Comparison of ENCODE assay signal across 1 cellular context in the genomic region with DNA sequence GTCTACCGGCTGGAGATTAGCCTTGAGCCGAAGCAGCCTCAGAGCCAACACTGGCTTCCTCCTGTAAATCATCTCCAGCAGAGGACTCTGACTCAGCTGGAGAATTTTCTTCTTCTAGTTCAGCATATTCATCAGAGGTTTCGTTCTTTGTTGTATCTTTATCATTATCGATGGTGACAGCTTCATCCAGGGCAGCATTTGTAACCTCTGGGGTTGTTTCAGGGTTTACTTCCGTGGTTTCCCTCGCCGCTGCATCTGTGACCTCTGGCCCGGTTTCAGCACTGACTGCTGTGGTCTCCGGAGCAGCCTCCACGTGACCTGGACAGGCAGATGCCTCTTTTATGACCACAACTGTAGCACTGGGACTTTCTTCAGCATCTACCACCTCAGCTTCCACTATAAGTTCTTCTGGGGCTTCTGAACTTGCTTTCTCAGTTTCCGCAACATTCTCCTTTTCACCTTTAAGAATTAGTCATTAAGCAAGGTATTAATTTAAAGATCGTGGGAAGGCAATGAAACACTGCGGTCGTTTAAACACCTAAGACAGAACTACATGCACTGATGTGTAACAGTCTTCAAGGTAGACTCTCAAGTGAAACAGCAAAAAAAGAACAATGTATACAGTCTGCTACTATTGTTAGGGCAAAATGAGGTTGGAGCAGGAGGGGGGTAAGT.
TF ChIP-seq lines count a peak whose summit lies in the region.

No MANE protein-coding gene starts in this region.

TF ChIP-seq in HepG2, 621 proteins besides CTCF, POLR2A, EP300 and RAD21 (continued from another document and continues in another):
- no peak for TF ChIP-seq ZKSCAN5 (CRISPR knock-in tag; IDR thresholded peaks at IDR 0.05)
- no peak for TF ChIP-seq ATF2 (CRISPR knock-in tag; IDR thresholded peaks at IDR 0.05)
- no peak for TF ChIP-seq HOMEZ (CRISPR knock-in tag; IDR thresholded peaks at IDR 0.05; ENCODE audit: low read depth)
- no peak for TF ChIP-seq PCBP1 (IDR thresholded peaks at IDR 0.05; ENCODE audit: borderline replicate concordance, low read depth, low read length)
- TF ChIP-seq FOSL2 (CRISPR knock-in tag; IDR thresholded peaks at IDR 0.05): no peak
- TF ChIP-seq ZMAT5 (CRISPR knock-in tag; IDR thresholded peaks at IDR 0.05; ENCODE audit: borderline replicate concordance, low read depth): no peak
- no peak for TF ChIP-seq ZNF17 (CRISPR knock-in tag; IDR thresholded peaks at IDR 0.05)
- no peak for TF ChIP-seq KMT2A (CRISPR knock-in tag; IDR thresholded peaks at IDR 0.05)
- no peak for TF ChIP-seq ZNF12 (CRISPR knock-in tag; IDR thresholded peaks at IDR 0.05)
- TF ChIP-seq, protein P1, sequence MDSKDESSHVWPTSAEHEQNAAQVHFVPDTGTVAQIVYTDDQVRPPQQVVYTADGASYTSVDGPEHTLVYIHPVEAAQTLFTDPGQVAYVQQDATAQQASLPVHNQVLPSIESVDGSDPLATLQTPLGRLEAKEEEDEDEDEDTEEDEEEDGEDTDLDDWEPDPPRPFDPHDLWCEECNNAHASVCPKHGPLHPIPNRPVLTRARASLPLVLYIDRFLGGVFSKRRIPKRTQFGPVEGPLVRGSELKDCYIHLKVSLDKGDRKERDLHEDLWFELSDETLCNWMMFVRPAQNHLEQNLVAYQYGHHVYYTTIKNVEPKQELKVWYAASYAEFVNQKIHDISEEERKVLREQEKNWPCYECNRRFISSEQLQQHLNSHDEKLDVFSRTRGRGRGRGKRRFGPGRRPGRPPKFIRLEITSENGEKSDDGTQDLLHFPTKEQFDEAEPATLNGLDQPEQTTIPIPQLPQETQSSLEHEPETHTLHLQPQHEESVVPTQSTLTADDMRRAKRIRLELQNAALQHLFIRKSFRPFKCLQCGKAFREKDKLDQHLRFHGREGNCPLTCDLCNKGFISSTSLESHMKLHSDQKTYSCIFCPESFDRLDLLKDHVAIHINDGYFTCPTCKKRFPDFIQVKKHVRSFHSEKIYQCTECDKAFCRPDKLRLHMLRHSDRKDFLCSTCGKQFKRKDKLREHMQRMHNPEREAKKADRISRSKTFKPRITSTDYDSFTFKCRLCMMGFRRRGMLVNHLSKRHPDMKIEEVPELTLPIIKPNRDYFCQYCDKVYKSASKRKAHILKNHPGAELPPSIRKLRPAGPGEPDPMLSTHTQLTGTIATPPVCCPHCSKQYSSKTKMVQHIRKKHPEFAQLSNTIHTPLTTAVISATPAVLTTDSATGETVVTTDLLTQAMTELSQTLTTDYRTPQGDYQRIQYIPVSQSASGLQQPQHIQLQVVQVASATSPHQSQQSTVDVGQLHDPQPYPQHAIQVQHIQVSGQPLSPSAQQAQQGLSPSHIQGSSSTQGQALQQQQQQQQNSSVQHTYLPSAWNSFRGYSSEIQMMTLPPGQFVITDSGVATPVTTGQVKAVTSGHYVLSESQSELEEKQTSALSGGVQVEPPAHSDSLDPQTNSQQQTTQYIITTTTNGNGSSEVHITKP (CRISPR knock-in tag; IDR thresholded peaks at IDR 0.05; ENCODE audit: low read depth): no peak
- TF ChIP-seq, protein P2, sequence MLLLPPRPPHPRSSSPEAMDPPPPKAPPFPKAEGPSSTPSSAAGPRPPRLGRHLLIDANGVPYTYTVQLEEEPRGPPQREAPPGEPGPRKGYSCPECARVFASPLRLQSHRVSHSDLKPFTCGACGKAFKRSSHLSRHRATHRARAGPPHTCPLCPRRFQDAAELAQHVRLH (CRISPR knock-in tag; IDR thresholded peaks at IDR 0.05; ENCODE audit: borderline replicate concordance, low read depth): peak; percentile 58; the same call in 1 of the 2 replicates
- TF ChIP-seq ZSCAN29 (CRISPR knock-in tag; conservative IDR thresholded peaks at IDR 0.05): no peak
- no peak for TF ChIP-seq GMEB1 (CRISPR knock-in tag; IDR thresholded peaks at IDR 0.05; ENCODE audit: borderline replicate concordance)
- no peak for TF ChIP-seq ATF5 (CRISPR knock-in tag; IDR thresholded peaks at IDR 0.05; ENCODE audit: low read depth)
- no peak for TF ChIP-seq NFATC3 (CRISPR knock-in tag; IDR thresholded peaks at IDR 0.05)
- TF ChIP-seq ZNF629 (CRISPR knock-in tag; conservative IDR thresholded peaks at IDR 0.05): no peak
- TF ChIP-seq PHB2 (IDR thresholded peaks at IDR 0.05; ENCODE audit: partially characterized antibody): no peak
- TF ChIP-seq, protein P3, sequence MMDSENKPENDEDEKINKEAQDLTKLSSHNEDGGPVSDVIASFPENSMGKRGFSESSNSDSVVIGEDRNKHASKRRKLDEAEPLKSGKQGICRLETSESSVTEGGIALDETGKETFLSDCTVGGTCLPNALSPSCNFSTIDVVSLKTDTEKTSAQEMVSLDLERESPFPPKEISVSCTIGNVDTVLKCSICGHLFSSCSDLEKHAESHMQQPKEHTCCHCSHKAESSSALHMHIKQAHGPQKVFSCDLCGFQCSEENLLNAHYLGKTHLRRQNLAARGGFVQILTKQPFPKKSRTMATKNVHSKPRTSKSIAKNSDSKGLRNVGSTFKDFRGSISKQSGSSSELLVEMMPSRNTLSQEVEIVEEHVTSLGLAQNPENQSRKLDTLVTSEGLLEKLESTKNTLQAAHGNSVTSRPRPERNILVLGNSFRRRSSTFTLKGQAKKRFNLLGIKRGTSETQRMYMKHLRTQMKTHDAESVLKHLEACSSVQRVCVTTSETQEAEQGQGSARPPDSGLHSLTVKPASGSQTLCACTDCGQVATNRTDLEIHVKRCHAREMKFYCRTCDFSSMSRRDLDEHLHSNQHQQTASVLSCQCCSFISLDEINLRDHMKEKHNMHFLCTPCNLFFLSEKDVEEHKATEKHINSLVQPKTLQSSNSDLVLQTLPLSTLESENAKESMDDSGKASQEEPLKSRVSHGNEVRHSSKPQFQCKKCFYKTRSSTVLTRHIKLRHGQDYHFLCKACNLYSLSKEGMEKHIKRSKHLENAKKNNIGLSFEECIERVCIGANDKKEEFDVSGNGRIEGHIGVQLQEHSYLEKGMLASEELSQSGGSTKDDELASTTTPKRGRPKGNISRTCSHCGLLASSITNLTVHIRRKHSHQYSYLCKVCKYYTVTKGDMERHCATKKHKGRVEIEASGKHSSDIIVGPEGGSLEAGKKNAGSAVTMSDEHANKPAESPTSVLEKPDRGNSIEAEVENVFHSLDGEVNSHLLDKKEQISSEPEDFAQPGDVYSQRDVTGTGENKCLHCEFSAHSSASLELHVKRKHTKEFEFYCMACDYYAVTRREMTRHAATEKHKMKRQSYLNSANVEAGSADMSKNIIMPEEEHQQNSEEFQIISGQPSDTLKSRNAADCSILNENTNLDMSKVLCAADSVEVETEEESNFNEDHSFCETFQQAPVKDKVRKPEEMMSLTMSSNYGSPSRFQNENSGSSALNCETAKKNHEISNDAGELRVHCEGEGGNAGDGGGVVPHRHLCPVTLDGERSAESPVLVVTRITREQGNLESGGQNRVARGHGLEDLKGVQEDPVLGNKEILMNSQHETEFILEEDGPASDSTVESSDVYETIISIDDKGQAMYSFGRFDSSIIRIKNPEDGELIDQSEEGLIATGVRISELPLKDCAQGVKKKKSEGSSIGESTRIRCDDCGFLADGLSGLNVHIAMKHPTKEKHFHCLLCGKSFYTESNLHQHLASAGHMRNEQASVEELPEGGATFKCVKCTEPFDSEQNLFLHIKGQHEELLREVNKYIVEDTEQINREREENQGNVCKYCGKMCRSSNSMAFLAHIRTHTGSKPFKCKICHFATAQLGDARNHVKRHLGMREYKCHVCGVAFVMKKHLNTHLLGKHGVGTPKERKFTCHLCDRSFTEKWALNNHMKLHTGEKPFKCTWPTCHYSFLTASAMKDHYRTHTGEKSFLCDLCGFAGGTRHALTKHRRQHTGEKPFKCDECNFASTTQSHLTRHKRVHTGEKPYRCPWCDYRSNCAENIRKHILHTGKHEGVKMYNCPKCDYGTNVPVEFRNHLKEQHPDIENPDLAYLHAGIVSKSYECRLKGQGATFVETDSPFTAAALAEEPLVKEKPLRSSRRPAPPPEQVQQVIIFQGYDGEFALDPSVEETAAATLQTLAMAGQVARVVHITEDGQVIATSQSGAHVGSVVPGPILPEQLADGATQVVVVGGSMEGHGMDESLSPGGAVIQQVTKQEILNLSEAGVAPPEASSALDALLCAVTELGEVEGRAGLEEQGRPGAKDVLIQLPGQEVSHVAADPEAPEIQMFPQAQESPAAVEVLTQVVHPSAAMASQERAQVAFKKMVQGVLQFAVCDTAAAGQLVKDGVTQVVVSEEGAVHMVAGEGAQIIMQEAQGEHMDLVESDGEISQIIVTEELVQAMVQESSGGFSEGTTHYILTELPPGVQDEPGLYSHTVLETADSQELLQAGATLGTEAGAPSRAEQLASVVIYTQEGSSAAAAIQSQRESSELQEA (CRISPR knock-in tag; IDR thresholded peaks at IDR 0.05; ENCODE audit: not compliant biosample characterization): no peak
- TF ChIP-seq ZBTB14 (CRISPR knock-in tag; IDR thresholded peaks at IDR 0.05): no peak
- no peak for TF ChIP-seq ARNT (IDR thresholded peaks at IDR 0.05)
- peak; percentile 20; the same call in 1 of the 2 replicates for TF ChIP-seq CEBPG (CRISPR knock-in tag; IDR thresholded peaks at IDR 0.05)
- TF ChIP-seq SRF (IDR thresholded peaks at IDR 0.05; ENCODE audit: low read depth, low read length): no peak
- TF ChIP-seq ZNF263 (CRISPR knock-in tag; IDR thresholded peaks at IDR 0.05): no peak
- no peak for TF ChIP-seq GPN1 (CRISPR knock-in tag; IDR thresholded peaks at IDR 0.05; ENCODE audit: borderline replicate concordance)
- no peak for TF ChIP-seq ZNF570 (CRISPR knock-in tag; IDR thresholded peaks at IDR 0.05; ENCODE audit: borderline replicate concordance)
- TF ChIP-seq RCOR2 (CRISPR knock-in tag; IDR thresholded peaks at IDR 0.05): 0 out of 2 replicates have a peak, but pooled peaks have one; percentile 8
- peak; percentile 50; the same call in 1 of the 2 replicates for TF ChIP-seq GABPB1 (CRISPR knock-in tag; IDR thresholded peaks at IDR 0.05)
- TF ChIP-seq, protein P4, sequence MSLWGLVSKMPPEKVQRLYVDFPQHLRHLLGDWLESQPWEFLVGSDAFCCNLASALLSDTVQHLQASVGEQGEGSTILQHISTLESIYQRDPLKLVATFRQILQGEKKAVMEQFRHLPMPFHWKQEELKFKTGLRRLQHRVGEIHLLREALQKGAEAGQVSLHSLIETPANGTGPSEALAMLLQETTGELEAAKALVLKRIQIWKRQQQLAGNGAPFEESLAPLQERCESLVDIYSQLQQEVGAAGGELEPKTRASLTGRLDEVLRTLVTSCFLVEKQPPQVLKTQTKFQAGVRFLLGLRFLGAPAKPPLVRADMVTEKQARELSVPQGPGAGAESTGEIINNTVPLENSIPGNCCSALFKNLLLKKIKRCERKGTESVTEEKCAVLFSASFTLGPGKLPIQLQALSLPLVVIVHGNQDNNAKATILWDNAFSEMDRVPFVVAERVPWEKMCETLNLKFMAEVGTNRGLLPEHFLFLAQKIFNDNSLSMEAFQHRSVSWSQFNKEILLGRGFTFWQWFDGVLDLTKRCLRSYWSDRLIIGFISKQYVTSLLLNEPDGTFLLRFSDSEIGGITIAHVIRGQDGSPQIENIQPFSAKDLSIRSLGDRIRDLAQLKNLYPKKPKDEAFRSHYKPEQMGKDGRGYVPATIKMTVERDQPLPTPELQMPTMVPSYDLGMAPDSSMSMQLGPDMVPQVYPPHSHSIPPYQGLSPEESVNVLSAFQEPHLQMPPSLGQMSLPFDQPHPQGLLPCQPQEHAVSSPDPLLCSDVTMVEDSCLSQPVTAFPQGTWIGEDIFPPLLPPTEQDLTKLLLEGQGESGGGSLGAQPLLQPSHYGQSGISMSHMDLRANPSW (CRISPR knock-in tag; IDR thresholded peaks at IDR 0.05; ENCODE audit: borderline replicate concordance): 0 out of 2 replicates have a peak, but pooled peaks have one; percentile 43
